ENCODE assay signal across 11 cellular contexts in the genomic region with DNA sequence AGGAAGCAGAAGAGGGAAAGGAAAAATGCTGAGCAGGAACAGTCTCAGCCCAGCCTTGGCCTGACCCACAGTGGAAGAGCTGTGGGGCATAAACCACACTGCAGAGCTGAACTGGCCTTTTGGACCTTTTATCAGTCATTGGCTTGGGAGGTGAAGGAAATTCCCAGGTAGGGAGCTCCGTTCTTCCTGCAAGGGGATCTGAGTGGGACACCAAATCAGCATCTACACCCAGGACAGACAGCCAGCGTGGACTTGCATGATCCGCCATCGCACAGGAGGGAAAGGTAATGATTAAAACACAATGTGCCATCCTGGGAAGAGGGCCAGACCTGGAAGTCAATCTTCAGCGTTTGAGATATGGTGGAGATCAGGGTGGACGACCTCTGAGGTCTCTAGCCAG. TPM values are rescaled to one million over a fixed set of nuclear protein-coding genes. Genes with fewer than 3 reads are reported as not detected.
A peak's percentile ranks its signal among the peaks of the same experiment; 100 is the strongest.
DNase-seq lines count a peak whose midpoint lies in the region; ATAC-seq, FAIRE-seq and TF ChIP-seq lines count a peak whose summit lies in the region.
"Had no signal": no experiment of that assay in that cellular context is flagged by ENCODE, and none has a peak within 500 bp of the region (broad histone marks: within the 10 kb centered on the region; RNA-seq: fewer than 3 reads in every experiment).

No MANE protein-coding gene starts in this region.

- H3K4me1 ChIP-seq in breast epithelium: peaks cover 7 to 22% of the 10 kb centered on the region in 2 donors
- H3K4me1 ChIP-seq in mucosa of descending colon (ENCODE audit: low read depth): peaks cover 30% of the 10 kb centered on the region
- peaks cover 41% of the 10 kb centered on the region for H3K4me1 ChIP-seq in vagina

- H3K4me3 ChIP-seq in breast epithelium (peak overlapping the region in 2 of 3 donors; percentile 68 to 88), mucosa of descending colon (no peak overlapping the region), vagina (peak overlapping the region; percentile 77 to 82)

- peak overlapping the region; percentile 87 for H3K4me3 Mint-ChIP-seq in stimulated activated naive CD8-positive, alpha-beta T cell treated with anti-CD3 and anti-CD28 coated beads, Interleukin-15, Interleukin-2, amounts not matched to agents 100 ng/mL and 50 ng/mL, for 24 hours

- no peak for ATAC-seq in stimulated activated naive CD8-positive, alpha-beta T cell treated with anti-CD3 and anti-CD28 coated beads, Interleukin-15, Interleukin-2, amounts not matched to agents 100 U/mL and 50 U/mL, for 24 hours
- peak; percentile 17 for ATAC-seq in mucosa of descending colon

- H3K36me3 Mint-ChIP-seq in stimulated activated naive CD8-positive, alpha-beta T cell treated with anti-CD3 and anti-CD28 coated beads, Interleukin-15, Interleukin-2, amounts not matched to agents 100 ng/mL and 50 ng/mL, for 24 hours (ENCODE audit: low read depth): peaks cover 3% of the 10 kb centered on the region

- H3K36me3 ChIP-seq in breast epithelium (no peaks in the 10 kb centered on the region), mucosa of descending colon (ENCODE audit: low read depth) (no peaks in the 10 kb centered on the region), vagina (peaks cover 0 to 7% of the 10 kb centered on the region in 2 donors)

- peaks cover 30% of the 10 kb centered on the region for H3K4me1 Mint-ChIP-seq in stimulated activated naive CD8-positive, alpha-beta T cell treated with anti-CD3 and anti-CD28 coated beads, Interleukin-15, Interleukin-2, amounts not matched to agents 100 ng/mL and 50 ng/mL, for 24 hours (ENCODE audit: low read depth)

- H3K9me3 Mint-ChIP-seq in stimulated activated naive CD8-positive, alpha-beta T cell treated with anti-CD3 and anti-CD28 coated beads, Interleukin-15, Interleukin-2, amounts not matched to agents 100 ng/mL and 50 ng/mL, for 24 hours: no peaks in the 10 kb centered on the region

- H3K27me3 Mint-ChIP-seq in stimulated activated naive CD8-positive, alpha-beta T cell treated with anti-CD3 and anti-CD28 coated beads, Interleukin-15, Interleukin-2, amounts not matched to agents 100 ng/mL and 50 ng/mL, for 24 hours: no peaks in the 10 kb centered on the region

- no peaks in the 10 kb centered on the region for H3K27me3 ChIP-seq in breast epithelium
- no peaks in the 10 kb centered on the region for H3K27me3 ChIP-seq in vagina

- TF ChIP-seq POLR2A in breast epithelium (IDR thresholded peaks at IDR 0.05) (no peak), vagina (IDR thresholded peaks at IDR 0.05) (no peak), GM12891 (IDR thresholded peaks at IDR 0.05; ENCODE audit: low read depth, low read length) (no peak)

- TF ChIP-seq CTCF in breast epithelium (IDR thresholded peaks at IDR 0.05) (no peak), mucosa of descending colon (IDR thresholded peaks at IDR 0.05) (no peak), vagina (IDR thresholded peaks at IDR 0.05) (no peak)

- FAIRE-seq in GM12891 (lab: Jason Lieb, UNC): no peak

- no peaks in the 10 kb centered on the region for H3K9me3 ChIP-seq in breast epithelium
- no peaks in the 10 kb centered on the region for H3K9me3 ChIP-seq in mucosa of descending colon
- H3K9me3 ChIP-seq in vagina: no peaks in the 10 kb centered on the region

- H3K27ac ChIP-seq in breast epithelium (peak overlapping the region in 1 of 2 donors; percentile 95), vagina (peak overlapping the region; percentile 81)

- intact Hi-C loops in breast epithelium (cut with DNase I; ENCODE audit: low total_unique reads) (no loop called here), mucosa of descending colon (cut with DNase I, micrococcal nuclease) (no loop called here), vagina (cut with DNase I) (no loop called here)

- peak overlapping the region; percentile 92 for H3K27ac Mint-ChIP-seq in stimulated activated naive CD8-positive, alpha-beta T cell treated with anti-CD3 and anti-CD28 coated beads, Interleukin-15, Interleukin-2, amounts not matched to agents 100 ng/mL and 50 ng/mL, for 24 hours

- no peak for DNase-seq in stimulated activated naive CD8-positive, alpha-beta T cell treated with anti-CD3 and anti-CD28 coated beads, Interleukin-15, Interleukin-2, amounts not matched to agents 100 U/mL and 50 U/mL, for 24 hours
- DNase-seq in breast epithelium (ENCODE audit: low spot score in 2 of 2) (no peak), mucosa of descending colon (no peak), vagina (ENCODE audit: extremely low spot score in 2 of 2) (no peak), medulla oblongata (ENCODE audit: extremely low spot score) (no peak), GM12891 (ENCODE audit: insufficient read length, low spot score) (no peak)
- no peak for DNase-seq in activated CD4-positive, alpha-beta T cell treated with anti-CD3 and anti-CD28 coated beads, Interleukin-2, amount 50 U/mL, for 1 hour
- DNase-seq: activated gamma-delta T cell, NCI-H1694 had no signal

TF ChIP-seq in GM12891, 5 proteins besides CTCF, POLR2A, EP300 and RAD21:
- TF ChIP-seq PAX5 (IDR thresholded peaks at IDR 0.05; ENCODE audit: insufficient read depth, low read length, severe bottlenecking) (no peak), POLR2AphosphoS5 (IDR thresholded peaks at IDR 0.05; ENCODE audit: low read depth, low read length) (no peak), SPI1 (IDR thresholded peaks at IDR 0.05; ENCODE audit: low read depth, low read length) (no peak), TAF1 (IDR thresholded peaks at IDR 0.05; ENCODE audit: low read depth, low read length) (no peak), POU2F2 (IDR thresholded peaks at IDR 0.05; ENCODE audit: low read depth, low read length) (no peak)

RNA-seq across cellular contexts. Expression of gene MTFR1L, which starts 1.2 kb away (rescaled TPM):
- total RNA-seq in breast epithelium (10 to 100 TPM; 71.6 to 79.2 (median 75.4) TPM), mucosa of descending colon (10 to 100 TPM; 46.2 to 94.3 (median 83.0) TPM), vagina (55.7 TPM)
- polyA plus RNA-seq in GM12891 (2012; ENCODE audit: low read depth, missing spikeins): 31.3 TPM

RNA-seq across cellular contexts. Expression of gene SELENON, which starts 18.6 kb away (rescaled TPM):
- total RNA-seq in breast epithelium (10 to 100 TPM; 16.6 to 39.0 (median 22.1) TPM), mucosa of descending colon (10 to 100 TPM; 29.6 to 45.1 (median 35.9) TPM), vagina (39.0 TPM)
- 2.9 TPM for polyA plus RNA-seq in GM12891 (2012; ENCODE audit: low read depth, missing spikeins)

RNA-seq across cellular contexts. Expression of gene AUNIP, which starts 40.7 kb away (rescaled TPM):
- total RNA-seq in breast epithelium: under 1 TPM in 2 of 3 donors, not detected in 1; 0.33 to 0.88 TPM
- 1 to 10 TPM in 1 of 3 donors, under 1 TPM in 2; 0.28 to 1.5 (median 0.35) TPM for total RNA-seq in mucosa of descending colon
- total RNA-seq in vagina: 1.5 TPM
- polyA plus RNA-seq in GM12891 (2012; ENCODE audit: low read depth, missing spikeins): 4.4 TPM
- total RNA-seq: omental fat pad had no signal

RNA-seq across cellular contexts. Expression of gene PAQR7, which starts 56.9 kb away (rescaled TPM):
- total RNA-seq in breast epithelium (1 to 10 TPM; 4.2 to 8.2 (median 7.2) TPM), mucosa of descending colon (1 to 10 TPM; 2.5 to 7.7 (median 2.7) TPM), vagina (7.1 TPM)
- polyA plus RNA-seq in GM12891 (2012; ENCODE audit: low read depth, missing spikeins): 7.8 TPM
